In genomic region chr21:16304189-16304588, GRCh38 we compare ENCODE assay signal across 14 cellular contexts.
"Had no signal": no experiment of that assay in that cellular context is flagged by ENCODE, and none has a peak within 500 bp of the region (broad histone marks: within the 10 kb centered on the region; RNA-seq: fewer than 3 reads in every experiment).

No MANE protein-coding gene starts in this region.

- H3K27me3 ChIP-seq: adrenal gland, brain microvascular endothelial cell, left lung, tibial nerve had no signal

- H3K27ac ChIP-seq: brain microvascular endothelial cell, left lung, prostate gland had no signal

- H3K27ac Mint-ChIP-seq: activated naive CD4-positive, alpha-beta T cell treated with anti-CD3 and anti-CD28 coated beads, Interleukin-2, amount 10 ng/mL, durations not matched to agents 7 days and 5 days; activated T-helper 17 cell treated with anti-CD3 and anti-CD28 coated beads, Interleukin-2, amount 50 U/mL, for 72 hours; stimulated activated naive CD8-positive, alpha-beta T cell treated with anti-CD3 and anti-CD28 coated beads, Interleukin-15, Interleukin-2, amounts not matched to agents 100 ng/mL and 50 ng/mL, for 24 hours; T-helper 2 cell treated with Interferon-gamma antibody and Interleukin-4, amounts not matched to agents 5 μg/mL and 100 μg/mL, for 36 hours had no signal

- H3K4me3 Mint-ChIP-seq: activated naive CD4-positive, alpha-beta T cell treated with anti-CD3 and anti-CD28 coated beads, Interleukin-2, amount 10 ng/mL, durations not matched to agents 7 days and 5 days; activated T-helper 17 cell treated with anti-CD3 and anti-CD28 coated beads, Interleukin-2, amount 50 U/mL, for 72 hours; stimulated activated naive CD8-positive, alpha-beta T cell treated with anti-CD3 and anti-CD28 coated beads, Interleukin-15, Interleukin-2, amounts not matched to agents 100 ng/mL and 50 ng/mL, for 24 hours; T-helper 2 cell treated with Interferon-gamma antibody and Interleukin-4, amounts not matched to agents 5 μg/mL and 100 μg/mL, for 36 hours had no signal

- H3K36me3 Mint-ChIP-seq: activated naive CD4-positive, alpha-beta T cell treated with anti-CD3 and anti-CD28 coated beads, Interleukin-2, amount 10 ng/mL, durations not matched to agents 7 days and 5 days had no signal

- H3K4me1 ChIP-seq: adrenal gland, left lung, prostate gland had no signal

- H3K9me3 Mint-ChIP-seq: activated naive CD4-positive, alpha-beta T cell treated with anti-CD3 and anti-CD28 coated beads, Interleukin-2, amount 10 ng/mL, durations not matched to agents 7 days and 5 days; activated T-helper 17 cell treated with anti-CD3 and anti-CD28 coated beads, Interleukin-2, amount 50 U/mL, for 72 hours; stimulated activated naive CD8-positive, alpha-beta T cell treated with anti-CD3 and anti-CD28 coated beads, Interleukin-15, Interleukin-2, amounts not matched to agents 100 ng/mL and 50 ng/mL, for 24 hours; T-helper 2 cell treated with Interferon-gamma antibody and Interleukin-4, amounts not matched to agents 5 μg/mL and 100 μg/mL, for 36 hours had no signal

- DNase-seq: activated CD4-positive, alpha-beta T cell treated with anti-CD3 and anti-CD28 coated beads, Interleukin-2, amount 50 U/mL, for 1 hour; activated naive CD4-positive, alpha-beta T cell treated with anti-CD3 and anti-CD28 coated beads, Interleukin-2, amount 10 ng/mL, durations not matched to agents 7 days and 5 days; activated T-cell treated with anti-CD3 and anti-CD28 coated beads for 4 hours; adrenal gland; brain microvascular endothelial cell; left lung; SIG-M5; stimulated activated CD4-positive, alpha-beta T cell treated with anti-CD3 and anti-CD28 coated beads, Interleukin-4, amount 100 ng/mL, for 1 hour; stimulated activated CD8-positive, alpha-beta memory T cell treated with anti-CD3 and anti-CD28 coated beads, Interleukin-4, amount 100 ng/mL, for 48 hours had no signal

- H3K9me3 ChIP-seq: adrenal gland, left lung, prostate gland, tibial nerve had no signal

- H3K4me3 ChIP-seq: left lung, prostate gland, tibial nerve had no signal

- H3K27me3 Mint-ChIP-seq: activated T-helper 17 cell treated with anti-CD3 and anti-CD28 coated beads, Interleukin-2, amount 50 U/mL, for 72 hours; stimulated activated naive CD8-positive, alpha-beta T cell treated with anti-CD3 and anti-CD28 coated beads, Interleukin-15, Interleukin-2, amounts not matched to agents 100 ng/mL and 50 ng/mL, for 24 hours had no signal

- H3K4me1 Mint-ChIP-seq: activated naive CD4-positive, alpha-beta T cell treated with anti-CD3 and anti-CD28 coated beads, Interleukin-2, amount 10 ng/mL, durations not matched to agents 7 days and 5 days had no signal

- ATAC-seq: activated T-helper 17 cell treated with anti-CD3 and anti-CD28 coated beads, Interleukin-2, amount 50 U/mL, for 72 hours; left lung had no signal

- H3K36me3 ChIP-seq: adrenal gland, brain microvascular endothelial cell, left lung, prostate gland, tibial nerve had no signal
